In genomic region chr11:127789887-127790286, GRCh38 we compare ENCODE assay signal across 9 cellular contexts.
DNase-seq lines count a peak whose midpoint lies in the region; ATAC-seq and TF ChIP-seq lines count a peak whose summit lies in the region.
"Had no signal": no experiment of that assay in that cellular context is flagged by ENCODE, and none has a peak within 500 bp of the region (broad histone marks: within the 10 kb centered on the region; RNA-seq: fewer than 3 reads in every experiment).

No MANE protein-coding gene starts in this region.

- H3K9me3 ChIP-seq in mammary epithelial cell (replicated peaks; ENCODE audit: insufficient read depth, low read length) (no peaks in the 10 kb centered on the region), smooth muscle cell (replicated peaks; ENCODE audit: low read depth) (no peaks in the 10 kb centered on the region)

- H3K4me3 Mint-ChIP-seq in activated naive CD4-positive, alpha-beta T cell treated with anti-CD3 and anti-CD28 coated beads for 36 hours: no peak overlapping the region

- no peaks in the 10 kb centered on the region for H3K36me3 ChIP-seq in mammary epithelial cell (ENCODE audit: insufficient read depth, low read length)
- H3K36me3 ChIP-seq in smooth muscle cell (ENCODE audit: low read depth): no peaks in the 10 kb centered on the region
- H3K36me3 ChIP-seq: cardiac muscle cell had no signal

- H3K36me3 Mint-ChIP-seq in activated naive CD4-positive, alpha-beta T cell treated with anti-CD3 and anti-CD28 coated beads for 36 hours (ENCODE audit: low read depth): no peaks in the 10 kb centered on the region

- H3K4me2 ChIP-seq in mammary epithelial cell (ENCODE audit: insufficient read depth, low read depth, low read length): no peak overlapping the region
- H3K4me2 ChIP-seq in smooth muscle cell: no peak overlapping the region

- TF ChIP-seq CTCF in mammary epithelial cell (conservative IDR thresholded peaks at IDR 0.05 in 1 of 2, IDR thresholded peaks at IDR 0.05 in 1 of 2; ENCODE audit: extremely low read depth in 1 of 2, insufficient read depth in 1 of 2, low read depth in 1 of 2, low read length in 2 of 2): peak; percentile 26 to 37
- peak; percentile 21 for TF ChIP-seq CTCF in smooth muscle cell (IDR thresholded peaks at IDR 0.05; ENCODE audit: borderline replicate concordance, insufficient read depth, poor library complexity, severe bottlenecking)

- H3K27me3 ChIP-seq in mammary epithelial cell (ENCODE audit: insufficient read depth, low read length) (no peaks in the 10 kb centered on the region), smooth muscle cell (ENCODE audit: low read depth) (no peaks in the 10 kb centered on the region)
- H3K27me3 ChIP-seq: cardiac muscle cell had no signal

- no peaks in the 10 kb centered on the region for H3F3A ChIP-seq in smooth muscle cell (ENCODE audit: low read depth)

- CTCF ChIA-PET in activated naive CD4-positive, alpha-beta T cell treated with anti-CD3 and anti-CD28 coated beads for 36 hours (lab: Charles Lee): no interaction called here
- CTCF ChIA-PET in mammary epithelial cell (lab: Charles Lee; ENCODE audit: low non-redundant PET): no interaction called here

- ATAC-seq in GM19023 (IDR thresholded peaks at IDR 0.05; ENCODE audit: unreplicated experiment): no peak

- H3K27ac Mint-ChIP-seq in activated naive CD4-positive, alpha-beta T cell treated with anti-CD3 and anti-CD28 coated beads for 36 hours: no peak overlapping the region

- H4K20me1 ChIP-seq in mammary epithelial cell (ENCODE audit: insufficient read depth, low read length): no peaks in the 10 kb centered on the region
- no peaks in the 10 kb centered on the region for H4K20me1 ChIP-seq in smooth muscle cell (ENCODE audit: low read depth)

- intact Hi-C loops in activated naive CD4-positive, alpha-beta T cell treated with anti-CD3 and anti-CD28 coated beads for 36 hours (cut with micrococcal nuclease): no loop called here
- intact Hi-C loops in mammary epithelial cell (cut with micrococcal nuclease): no loop called here

- in situ Hi-C loops in mammary epithelial cell (cut with MboI; ENCODE audit: low sequenced_read_pairs in 2 of 2): no loop called here

- no peak overlapping the region for H2AFZ ChIP-seq in mammary epithelial cell (ENCODE audit: low read depth, low read length)
- no peak overlapping the region for H2AFZ ChIP-seq in smooth muscle cell (ENCODE audit: low read depth)

- DNase-seq in activated naive CD4-positive, alpha-beta T cell treated with anti-CD3 and anti-CD28 coated beads for 36 hours: peak; percentile 17
- no peak for DNase-seq in activated naive CD4-positive, alpha-beta T cell treated with anti-CD3 and anti-CD28 coated beads, Interleukin-2, amount 50 U/mL, for 16 hours
- peak; percentile 34 for DNase-seq in NCI-H1092 (lab: John Stamatoyannopoulos, UW)
- DNase-seq in mammary epithelial cell: peak; percentile 7
- no peak for DNase-seq in smooth muscle cell (lab: John Stamatoyannopoulos, UW; ENCODE audit: unreplicated experiment)
- no peak for DNase-seq in amniotic stem cell (lab: John Stamatoyannopoulos, UW)
- no peak for DNase-seq in stimulated activated CD4-positive, alpha-beta T cell treated with anti-CD3 and anti-CD28 coated beads, Interleukin-12 subunit alpha, Interleukin-12 subunit beta, amount 100 ng/mL, for 4 hours

- BruUV-seq in mammary epithelial cell (replicated peaks; lab: Mats Ljungman, UMichigan): no TSS peak

- H3K27me3 Mint-ChIP-seq in activated naive CD4-positive, alpha-beta T cell treated with anti-CD3 and anti-CD28 coated beads for 36 hours (ENCODE audit: low read depth): peaks cover 8% of the 10 kb centered on the region

- dilution Hi-C loops in mammary epithelial cell (cut with HindIII; ENCODE audit: low sequenced_read_pairs): no loop called here

- H3K27ac ChIP-seq in mammary epithelial cell (ENCODE audit: insufficient read depth, low read depth, low read length) (no peak overlapping the region), smooth muscle cell (ENCODE audit: low read depth) (no peak overlapping the region)
- H3K27ac ChIP-seq: cardiac muscle cell had no signal

- no peak overlapping the region for H3K9ac ChIP-seq in mammary epithelial cell (ENCODE audit: insufficient read depth, low read length)
- H3K9ac ChIP-seq in smooth muscle cell (ENCODE audit: low read depth): no peak overlapping the region

- no peaks in the 10 kb centered on the region for H3K9me3 Mint-ChIP-seq in activated naive CD4-positive, alpha-beta T cell treated with anti-CD3 and anti-CD28 coated beads for 36 hours

- H3K79me2 ChIP-seq in mammary epithelial cell (ENCODE audit: insufficient read depth, low read length): no peaks in the 10 kb centered on the region
- H3K79me2 ChIP-seq in smooth muscle cell (ENCODE audit: low read depth): no peaks in the 10 kb centered on the region

- no peak overlapping the region for H3K4me3 ChIP-seq in mammary epithelial cell (replicated peaks in 1 of 3; ENCODE audit: insufficient read depth in 1 of 3, low read depth in 2 of 3, low read length in 3 of 3)
- H3K4me3 ChIP-seq in smooth muscle cell: no peak overlapping the region
- H3K4me3 ChIP-seq: cardiac muscle cell had no signal

- no peaks in the 10 kb centered on the region for H3K4me1 Mint-ChIP-seq in activated naive CD4-positive, alpha-beta T cell treated with anti-CD3 and anti-CD28 coated beads for 36 hours (ENCODE audit: low read depth)

- 63% methylated on average over 7 of the region's 7 CpGs for WGBS in mammary epithelial cell (ENCODE audit: low coverage, missing lambda C conversion rate)
- 60% methylated on average over 7 of the region's 7 CpGs for WGBS in smooth muscle cell (ENCODE audit: low lambda C conversion rate)

- no peaks in the 10 kb centered on the region for H3K4me1 ChIP-seq in mammary epithelial cell (ENCODE audit: insufficient read depth, low read length)
- H3K4me1 ChIP-seq in smooth muscle cell (ENCODE audit: low read depth): no peaks in the 10 kb centered on the region

Comparison
In these comparisons a context has a peak if more than half of its experiments do, and no peak if none do; other contexts are left out.
1. DNase-seq: peak in activated naive CD4-positive, alpha-beta T cell treated with anti-CD3 and anti-CD28 coated beads for 36 hours (single experiment), NCI-H1092 (single experiment) and mammary epithelial cell (single experiment); none in activated naive CD4-positive, alpha-beta T cell treated with anti-CD3 and anti-CD28 coated beads, Interleukin-2, amount 50 U/mL, for 16 hours (single experiment), smooth muscle cell (single experiment), amniotic stem cell (single experiment) and stimulated activated CD4-positive, alpha-beta T cell treated with anti-CD3 and anti-CD28 coated beads, Interleukin-12 subunit alpha, Interleukin-12 subunit beta, amount 100 ng/mL, for 4 hours (single experiment).